Comparison of ENCODE assay signal across 8 cellular contexts in the genomic region with DNA sequence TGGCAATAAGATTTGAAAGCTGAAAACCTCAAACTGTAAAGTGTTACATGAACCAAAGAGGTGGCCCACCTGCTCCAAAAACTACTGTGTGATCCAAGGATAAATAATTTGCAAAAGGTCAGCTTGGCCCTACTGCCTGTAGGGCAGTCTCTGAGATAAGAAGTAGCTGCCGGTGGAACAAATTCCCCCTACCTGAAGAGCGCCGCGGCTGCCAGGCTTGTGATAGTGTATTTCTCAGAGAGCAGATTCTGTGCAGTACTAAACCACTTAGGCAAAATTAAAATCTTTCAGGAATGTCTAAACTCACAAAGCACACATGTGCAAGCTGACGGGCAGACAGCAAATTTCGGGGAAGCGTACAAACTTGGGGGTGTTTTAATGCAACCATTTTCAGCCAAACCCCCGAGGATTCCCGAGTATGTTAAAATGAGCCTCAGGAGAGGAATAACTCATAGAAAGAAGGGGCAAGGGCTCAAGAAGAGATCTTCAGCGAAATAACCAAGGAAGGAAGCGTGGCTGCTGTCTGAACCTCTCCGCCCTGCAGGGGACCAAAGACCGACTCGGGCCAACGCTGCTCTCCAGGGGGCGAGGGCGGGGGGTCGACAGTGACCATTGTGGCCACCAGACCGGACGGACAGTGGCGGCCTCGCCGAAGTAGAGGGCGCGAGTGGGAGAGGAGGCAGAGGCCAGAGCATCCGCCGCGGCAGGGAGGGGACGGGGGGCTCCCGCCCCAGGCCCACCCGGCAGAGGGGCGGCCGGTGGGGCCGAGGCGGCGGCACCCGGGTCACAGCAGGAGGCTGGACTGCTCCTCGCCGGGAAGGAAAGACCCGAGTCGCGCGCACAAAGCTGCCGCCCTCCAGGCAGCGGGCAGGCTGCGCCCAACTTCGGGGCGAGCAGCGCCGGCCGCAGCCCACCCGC. TPM values are rescaled to one million over a fixed set of nuclear protein-coding genes. Genes with fewer than 3 reads are reported as not detected.
A peak's percentile ranks its signal among the peaks of the same experiment; 100 is the strongest.
DNase-seq lines count a peak whose midpoint lies in the region; ATAC-seq and TF ChIP-seq lines count a peak whose summit lies in the region.

No MANE protein-coding gene starts in this region.

- no peak for TF ChIP-seq CTCF in HFF-Myc (IDR thresholded peaks at IDR 0.05; ENCODE audit: low read depth, low read length, missing control alignments)

- no peaks in the 10 kb centered on the region for H3K36me3 ChIP-seq in rectal smooth muscle tissue (ENCODE audit: control insufficient read depth, insufficient read depth, low read length)

- no peaks in the 10 kb centered on the region for H3K27me3 Mint-ChIP-seq in activated T-cell treated with anti-CD3 and anti-CD28 coated beads, Interleukin-2, amount 50 U/mL, for 72 hours (ENCODE audit: low read depth)

- peaks cover 10% of the 10 kb centered on the region for H3K4me1 Mint-ChIP-seq in activated T-cell treated with anti-CD3 and anti-CD28 coated beads, Interleukin-2, amount 50 U/mL, for 72 hours (ENCODE audit: low read depth)

- peak overlapping the region; percentile 55 for H3K27ac ChIP-seq in rectal smooth muscle tissue (ENCODE audit: low read depth, low read length)

- no peaks in the 10 kb centered on the region for H3K27me3 ChIP-seq in rectal smooth muscle tissue (ENCODE audit: control insufficient read depth, insufficient read depth, low read length)

- H3K4me3 ChIP-seq in HFF-Myc (replicated peaks; ENCODE audit: low read depth, low read length), result peak overlapping the region; percentile 63
- H3K4me3 ChIP-seq in rectal smooth muscle tissue (ENCODE audit: low read length), result peak overlapping the region; percentile 80

- peaks cover 10% of the 10 kb centered on the region for H3K4me1 ChIP-seq in rectal smooth muscle tissue (ENCODE audit: control insufficient read depth, insufficient read depth, low read length)

- no peak overlapping the region for H3K4me3 Mint-ChIP-seq in activated T-cell treated with anti-CD3 and anti-CD28 coated beads, Interleukin-2, amount 50 U/mL, for 72 hours

- intact Hi-C loops in left ventricle myocardium superior (cut with micrococcal nuclease), result no loop called here

- H3K9me3 Mint-ChIP-seq in activated T-cell treated with anti-CD3 and anti-CD28 coated beads, Interleukin-2, amount 50 U/mL, for 72 hours, result peaks cover 1 to 3% of the 10 kb centered on the region in 2 donors

- peaks cover 2% of the 10 kb centered on the region in 2 donors for H3K36me3 Mint-ChIP-seq in activated T-cell treated with anti-CD3 and anti-CD28 coated beads, Interleukin-2, amount 50 U/mL, for 72 hours (ENCODE audit: insufficient read depth in 2 of 2)

- H3K27ac Mint-ChIP-seq in activated T-cell treated with anti-CD3 and anti-CD28 coated beads, Interleukin-2, amount 50 U/mL, for 72 hours, result no peak overlapping the region

- no peak for ATAC-seq in activated T-cell treated with anti-CD3 and anti-CD28 coated beads, Interleukin-2, amount 50 U/mL, for 72 hours (replicated peaks in 1 of 2)
- ATAC-seq in left ventricle myocardium superior, result peak; percentile 5

- peak overlapping the region; percentile 27 for H3K9ac ChIP-seq in rectal smooth muscle tissue (ENCODE audit: low read length)

- peak; percentile 4 to 25 for DNase-seq in stimulated activated CD4-positive, alpha-beta T cell treated with anti-CD3 and anti-CD28 coated beads, Interleukin-2, amount 100 ng/mL, for 24 hours
- DNase-seq in stimulated activated CD4-positive, alpha-beta T cell treated with anti-CD3 and anti-CD28 coated beads, Interleukin-12 subunit alpha, Interleukin-12 subunit beta, amount 100 ng/mL, for 4 hours, result no peak
- no peak for DNase-seq in HFF-Myc (ENCODE audit: extremely low read depth, low read depth)
- DNase-seq in NCI-H1105 treated with DMSO at 0.1 percent for 48 hours (lab: John Stamatoyannopoulos, UW), result peak; percentile 26
- DNase-seq in activated T-cell treated with anti-CD3 and anti-CD28 coated beads, Interleukin-2, amount 50 U/mL, for 72 hours, result peak; percentile 15 to 21
- peak; percentile 51 for DNase-seq in left ventricle myocardium superior
- DNase-seq in cerebellar nuclear complex (lab: John Stamatoyannopoulos, UW), result no peak

RNA-seq across cellular contexts. Expression of a gene that starts 0.9 kb away (rescaled TPM):
- 10 to 100 TPM; 25.3 to 26.0 TPM for total RNA-seq in activated T-cell treated with anti-CD3 and anti-CD28 coated beads, Interleukin-2, amount 50 U/mL, for 72 hours
- 39.6 TPM for total RNA-seq in left ventricle myocardium superior

Comparison
In these comparisons a context has a peak if more than half of its experiments do, and no peak if none do; other contexts are left out.
1. DNase-seq: peak in stimulated activated CD4-positive, alpha-beta T cell treated with anti-CD3 and anti-CD28 coated beads, Interleukin-2, amount 100 ng/mL, for 24 hours (2 of 2), NCI-H1105 treated with DMSO at 0.1 percent for 48 hours (single experiment), activated T-cell treated with anti-CD3 and anti-CD28 coated beads, Interleukin-2, amount 50 U/mL, for 72 hours (2 of 2) and left ventricle myocardium superior (single experiment); none in stimulated activated CD4-positive, alpha-beta T cell treated with anti-CD3 and anti-CD28 coated beads, Interleukin-12 subunit alpha, Interleukin-12 subunit beta, amount 100 ng/mL, for 4 hours (single experiment), HFF-Myc (single experiment) and cerebellar nuclear complex (0 of 2).